Comparison of ENCODE assay signal across 23 cellular contexts in the genomic region with DNA sequence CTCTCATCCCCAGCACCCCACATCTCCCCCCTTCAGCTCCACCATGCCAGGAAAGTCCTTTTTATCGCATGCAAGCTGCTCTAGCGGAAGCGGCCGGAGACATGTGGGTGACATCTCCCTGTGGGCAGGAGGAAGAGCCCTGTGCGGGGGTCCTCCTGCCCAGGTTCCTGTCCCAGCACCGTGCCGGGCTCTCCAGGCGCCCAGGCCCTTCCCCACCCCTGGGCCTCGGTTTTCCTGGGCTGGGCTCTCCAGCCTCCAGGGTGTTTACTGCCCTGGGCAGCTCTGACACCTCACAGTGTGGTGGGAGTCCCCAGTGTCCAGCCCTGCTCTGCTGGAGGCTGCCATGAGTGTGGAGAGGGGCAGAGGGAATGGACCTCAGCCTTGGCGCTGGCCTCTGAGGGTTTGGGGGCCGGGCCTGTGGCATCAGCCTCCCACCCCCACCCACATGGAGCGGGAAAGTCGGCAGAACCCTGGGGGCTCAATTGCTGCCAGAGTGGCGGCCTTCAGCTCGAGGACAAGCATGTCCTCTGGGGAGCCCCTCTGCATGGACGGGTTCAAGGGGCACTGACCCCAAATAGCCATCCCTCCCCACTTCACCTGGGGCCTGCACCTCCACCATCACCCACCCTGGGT. TPM values are rescaled to one million over a fixed set of nuclear protein-coding genes. Genes with fewer than 3 reads are reported as not detected.
"Had no signal": no experiment of that assay in that cellular context is flagged by ENCODE, and none has a peak within 500 bp of the region (broad histone marks: within the 10 kb centered on the region; RNA-seq: fewer than 3 reads in every experiment).

No MANE protein-coding gene starts in this region.

- H3K4me3 Mint-ChIP-seq: activated CD4-positive, alpha-beta memory T cell treated with anti-CD3 and anti-CD28 coated beads, Interleukin-2, amount 10 ng/mL, durations not matched to agents 7 days and 5 days; activated CD4-positive, alpha-beta T cell treated with anti-CD3 and anti-CD28 coated beads, Interleukin-2, amount 10 ng/mL, durations not matched to agents 24 days and 14 days; activated naive CD8-positive, alpha-beta T cell treated with anti-CD3 and anti-CD28 coated beads, Interleukin-2, amount 50 U/mL, for 24 hours; neural crest cell; stimulated activated naive CD8-positive, alpha-beta T cell treated with anti-CD3 and anti-CD28 coated beads, Interleukin-15, Interleukin-2, amounts not matched to agents 100 ng/mL and 50 ng/mL, for 24 hours had no signal

- ATAC-seq: activated naive CD8-positive, alpha-beta T cell treated with anti-CD3 and anti-CD28 coated beads, Interleukin-2, amount 50 U/mL, for 24 hours; body of pancreas; esophagus mucosa; left lung; SK-N-SH treated with all-trans-retinoic acid at 6 μM for 48 hours; upper lobe of right lung had no signal

- H3K36me3 ChIP-seq: left lung, thyroid gland, upper lobe of right lung had no signal

- DNase-seq: activated CD4-positive, alpha-beta memory T cell treated with anti-CD3 and anti-CD28 coated beads, Interleukin-2, amount 10 ng/mL, durations not matched to agents 7 days and 5 days; activated CD4-positive, alpha-beta T cell treated with anti-CD3 and anti-CD28 coated beads, Interleukin-2, amount 10 ng/mL, durations not matched to agents 24 days and 14 days; activated gamma-delta T cell; activated naive CD4-positive, alpha-beta T cell treated with anti-CD3 and anti-CD28 coated beads, Interleukin-2, amount 50 U/mL, for 16 hours; activated naive CD8-positive, alpha-beta T cell treated with anti-CD3 and anti-CD28 coated beads, Interleukin-2, amount 50 U/mL, for 24 hours; body of pancreas; caudate nucleus; dermis blood vessel endothelial cell; effector memory CD4-positive, alpha-beta T cell; foreskin melanocyte; stimulated activated CD4-positive, alpha-beta T cell treated with anti-CD3 and anti-CD28 coated beads, Interleukin-1b, Interleukin-23, amount 100 ng/mL, for 48 hours; substantia nigra; thyroid gland had no signal

- H3K4me1 Mint-ChIP-seq: activated CD4-positive, alpha-beta memory T cell treated with anti-CD3 and anti-CD28 coated beads, Interleukin-2, amount 10 ng/mL, durations not matched to agents 7 days and 5 days; activated CD4-positive, alpha-beta T cell treated with anti-CD3 and anti-CD28 coated beads, Interleukin-2, amount 10 ng/mL, durations not matched to agents 24 days and 14 days; activated naive CD8-positive, alpha-beta T cell treated with anti-CD3 and anti-CD28 coated beads, Interleukin-2, amount 50 U/mL, for 24 hours; neural crest cell had no signal

- H3K27me3 ChIP-seq: body of pancreas, thyroid gland, upper lobe of right lung had no signal

- H3K9me3 ChIP-seq: body of pancreas, left lung, thyroid gland, upper lobe of right lung had no signal

- H3K4me1 ChIP-seq: body of pancreas had no signal

- H3K27me3 Mint-ChIP-seq: activated CD4-positive, alpha-beta memory T cell treated with anti-CD3 and anti-CD28 coated beads, Interleukin-2, amount 10 ng/mL, durations not matched to agents 7 days and 5 days; activated CD4-positive, alpha-beta T cell treated with anti-CD3 and anti-CD28 coated beads, Interleukin-2, amount 10 ng/mL, durations not matched to agents 24 days and 14 days; activated naive CD8-positive, alpha-beta T cell treated with anti-CD3 and anti-CD28 coated beads, Interleukin-2, amount 50 U/mL, for 24 hours; stimulated activated naive CD8-positive, alpha-beta T cell treated with anti-CD3 and anti-CD28 coated beads, Interleukin-15, Interleukin-2, amounts not matched to agents 100 ng/mL and 50 ng/mL, for 24 hours had no signal

- H3K4me3 ChIP-seq: body of pancreas, left lung, thyroid gland, upper lobe of right lung had no signal

- H3K27ac Mint-ChIP-seq: activated CD4-positive, alpha-beta memory T cell treated with anti-CD3 and anti-CD28 coated beads, Interleukin-2, amount 10 ng/mL, durations not matched to agents 7 days and 5 days; activated CD4-positive, alpha-beta T cell treated with anti-CD3 and anti-CD28 coated beads, Interleukin-2, amount 10 ng/mL, durations not matched to agents 24 days and 14 days; activated naive CD8-positive, alpha-beta T cell treated with anti-CD3 and anti-CD28 coated beads, Interleukin-2, amount 50 U/mL, for 24 hours; progenitor cell of endocrine pancreas; stimulated activated naive CD8-positive, alpha-beta T cell treated with anti-CD3 and anti-CD28 coated beads, Interleukin-15, Interleukin-2, amounts not matched to agents 100 ng/mL and 50 ng/mL, for 24 hours had no signal

- H3K27ac ChIP-seq: body of pancreas, left lung, thyroid gland, upper lobe of right lung had no signal

- H3K9me3 Mint-ChIP-seq: activated CD4-positive, alpha-beta memory T cell treated with anti-CD3 and anti-CD28 coated beads, Interleukin-2, amount 10 ng/mL, durations not matched to agents 7 days and 5 days; activated CD4-positive, alpha-beta T cell treated with anti-CD3 and anti-CD28 coated beads, Interleukin-2, amount 10 ng/mL, durations not matched to agents 24 days and 14 days; activated naive CD8-positive, alpha-beta T cell treated with anti-CD3 and anti-CD28 coated beads, Interleukin-2, amount 50 U/mL, for 24 hours; neural crest cell; stimulated activated naive CD8-positive, alpha-beta T cell treated with anti-CD3 and anti-CD28 coated beads, Interleukin-15, Interleukin-2, amounts not matched to agents 100 ng/mL and 50 ng/mL, for 24 hours had no signal

RNA-seq across cellular contexts. Expression of a gene that starts 16.9 kb away (rescaled TPM):
- total RNA-seq: activated CD4-positive, alpha-beta memory T cell treated with anti-CD3 and anti-CD28 coated beads, Interleukin-2, amount 10 ng/mL, durations not matched to agents 7 days and 5 days; activated CD4-positive, alpha-beta T cell treated with anti-CD3 and anti-CD28 coated beads, Interleukin-2, amount 10 ng/mL, durations not matched to agents 24 days and 14 days; dermis blood vessel endothelial cell; endothelial cell of umbilical vein; myocyte; neural crest cell; progenitor cell of endocrine pancreas; T-helper 2 cell treated with Interferon-gamma antibody and Interleukin-4, amounts not matched to agents 100 ng/mL and 5 ng/mL, for 36 hours had no signal
- polyA plus RNA-seq: endothelial cell of umbilical vein had no signal

RNA-seq across cellular contexts. Expression of a gene that starts 36.0 kb away (rescaled TPM):
- total RNA-seq: myocyte had no signal
